9 cellular contexts compared by ENCODE assay signal in the genomic region with DNA sequence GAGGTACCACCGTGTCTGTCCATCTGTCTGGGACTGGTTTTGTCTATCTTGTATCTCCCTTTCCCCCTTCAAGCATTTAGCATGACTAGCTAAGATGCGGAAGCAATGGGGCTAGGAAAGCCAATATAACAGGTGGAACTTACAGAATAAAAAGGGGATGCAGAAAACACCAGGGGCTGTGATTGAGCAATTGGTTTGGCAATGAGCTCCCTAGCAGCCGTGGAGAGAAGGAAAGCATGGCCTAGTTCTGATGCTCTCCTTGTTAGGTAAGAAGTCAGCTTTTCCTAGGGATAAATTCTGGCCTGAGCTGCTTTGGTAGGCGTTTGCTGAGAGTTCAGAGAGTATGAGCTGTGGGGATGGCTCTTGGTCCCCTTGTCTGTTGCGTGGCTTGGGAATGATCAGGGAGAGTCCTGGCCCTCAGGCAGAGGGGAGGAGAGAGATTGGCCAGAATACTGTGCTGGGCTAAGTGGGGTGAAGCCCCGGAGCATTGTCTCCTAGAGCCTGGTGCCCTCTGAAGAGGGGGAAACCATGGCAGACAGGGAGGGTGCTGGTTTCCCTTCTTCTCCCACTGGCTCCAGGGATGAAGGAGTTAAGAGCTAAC. TPM values are rescaled to one million over a fixed set of nuclear protein-coding genes. Genes with fewer than 3 reads are reported as not detected.
DNase-seq lines count a peak whose midpoint lies in the region; ATAC-seq and TF ChIP-seq lines count a peak whose summit lies in the region.
"Had no signal": no experiment of that assay in that cellular context is flagged by ENCODE, and none has a peak within 500 bp of the region (broad histone marks: within the 10 kb centered on the region; RNA-seq: fewer than 3 reads in every experiment).

No MANE protein-coding gene starts in this region.

- H3K9me2 ChIP-seq in Karpas-422 (replicated peaks; ENCODE audit: insufficient read depth, low read length), result no peaks in the 10 kb centered on the region

- peaks cover 8% of the 10 kb centered on the region for H3K36me3 Mint-ChIP-seq in chondrocyte (ENCODE audit: low read depth)
- H3K36me3 Mint-ChIP-seq in nephron (ENCODE audit: low read depth), result peaks cover 32% of the 10 kb centered on the region

- H3K9me3 Mint-ChIP-seq in chondrocyte (ENCODE audit: low read depth) (no peaks in the 10 kb centered on the region), nephron (no peaks in the 10 kb centered on the region)

- peaks cover 64 to 90% (median 78%) of the 10 kb centered on the region in 11 experiments for H3K36me3 ChIP-seq in BLaER1 treated with 17β-estradiol and CSF1 and Interleukin-3, amounts not matched to agents 10 nM and 100 nM
- H3K36me3 ChIP-seq in Karpas-422 (ENCODE audit: insufficient read depth, low read length), result no peaks in the 10 kb centered on the region

- no peaks in the 10 kb centered on the region for H3K27me3 Mint-ChIP-seq in chondrocyte (ENCODE audit: low read depth)
- H3K27me3 Mint-ChIP-seq in nephron (ENCODE audit: low read depth), result no peaks in the 10 kb centered on the region

- TF ChIP-seq CTCF in chondrocyte (IDR thresholded peaks at IDR 0.05), result no peak
- TF ChIP-seq CTCF in nephron (IDR thresholded peaks at IDR 0.05; ENCODE audit: unreplicated experiment in 3 of 3), result no peak
- TF ChIP-seq CTCF in foreskin keratinocyte (conservative IDR thresholded peaks at IDR 0.05), result no peak

- H3K27ac ChIP-seq in BLaER1 treated with 17β-estradiol and CSF1 and Interleukin-3, amounts not matched to agents 10 nM and 100 nM, result peak overlapping the region in 10 of 11 experiments; percentile 37 to 81 (median 72); a peak in 19 of 22 replicates
- H3K27ac ChIP-seq in Karpas-422 (ENCODE audit: low read length) (no peak overlapping the region), foreskin keratinocyte (no peak overlapping the region)

- peak; percentile 53 for DNase-seq in Karpas-422
- DNase-seq in chondrocyte (ENCODE audit: low spot score), result no peak
- no peak for DNase-seq in Kasumi-1 (lab: John Stamatoyannopoulos, UW)
- no peak for DNase-seq in foreskin keratinocyte
- no peak for DNase-seq in NCI-H146 (lab: John Stamatoyannopoulos, UW)
- DNase-seq: NCI-H524 had no signal

- H3K4me3 ChIP-seq in BLaER1 treated with 17β-estradiol and CSF1 and Interleukin-3, amounts not matched to agents 10 nM and 100 nM, result peak overlapping the region; percentile 53 to 76 (median 64)
- no peak overlapping the region for H3K4me3 ChIP-seq in Karpas-422 (ENCODE audit: low read length)

- no peaks in the 10 kb centered on the region for H3K27me3 ChIP-seq in BLaER1 treated with 17β-estradiol and CSF1 and Interleukin-3, amounts not matched to agents 10 nM and 100 nM
- H3K27me3 ChIP-seq in Karpas-422 (ENCODE audit: low read length), result no peaks in the 10 kb centered on the region; the same call in 1 of the 2 replicates
- H3K27me3 ChIP-seq in foreskin keratinocyte, result no peaks in the 10 kb centered on the region

- peak overlapping the region; percentile 89 to 99 (median 96) for H3K4me2 ChIP-seq in BLaER1 treated with 17β-estradiol and CSF1 and Interleukin-3, amounts not matched to agents 10 nM and 100 nM
- H3K4me2 ChIP-seq in Karpas-422 (ENCODE audit: low read depth, low read length, poor library complexity, severe bottlenecking), result no peak overlapping the region

- no peak overlapping the region for H2AFZ ChIP-seq in Karpas-422 (ENCODE audit: low read length)

- ATAC-seq in foreskin keratinocyte (no peak), HG03342 (IDR thresholded peaks at IDR 0.05; ENCODE audit: unreplicated experiment) (no peak)

- H3K9ac ChIP-seq in BLaER1 treated with 17β-estradiol and CSF1 and Interleukin-3, amounts not matched to agents 10 nM and 100 nM, result peak overlapping the region; percentile 68 to 81 (median 77)
- H3K9ac ChIP-seq in Karpas-422 (ENCODE audit: low read length), result no peak overlapping the region

- peaks cover 39% of the 10 kb centered on the region for H3K4me1 Mint-ChIP-seq in chondrocyte (ENCODE audit: low read depth)
- peaks cover 38% of the 10 kb centered on the region for H3K4me1 Mint-ChIP-seq in nephron

- H3K4me3 Mint-ChIP-seq in chondrocyte (ENCODE audit: unreplicated experiment) (peak overlapping the region; percentile 80), nephron (peak overlapping the region; percentile 75 to 86 (median 79))

- no peaks in the 10 kb centered on the region for H3K9me3 ChIP-seq in BLaER1 treated with 17β-estradiol and CSF1 and Interleukin-3, amounts not matched to agents 10 nM and 100 nM (replicated peaks in 1 of 11)
- no peaks in the 10 kb centered on the region for H3K9me3 ChIP-seq in Karpas-422 (ENCODE audit: low read length)

- peaks cover 56 to 72% (median 67%) of the 10 kb centered on the region in 10 experiments for H3K4me1 ChIP-seq in BLaER1 treated with 17β-estradiol and CSF1 and Interleukin-3, amounts not matched to agents 10 nM and 100 nM
- peaks cover 41% of the 10 kb centered on the region for H3K4me1 ChIP-seq in Karpas-422 (ENCODE audit: low read length)
- H3K4me1 ChIP-seq in foreskin keratinocyte, result peaks cover 10% of the 10 kb centered on the region

- H3K27ac Mint-ChIP-seq in chondrocyte (ENCODE audit: unreplicated experiment) (peak overlapping the region; percentile 82), nephron (peak overlapping the region; percentile 23 to 62 (median 51))

- H4K20me1 ChIP-seq in BLaER1 treated with 17β-estradiol and CSF1 and Interleukin-3, amounts not matched to agents 10 nM and 100 nM, result peaks cover 73 to 98% (median 97%) of the 10 kb centered on the region in 11 experiments
- H4K20me1 ChIP-seq in Karpas-422 (ENCODE audit: insufficient read depth, low read depth, low read length), result peaks cover 59% of the 10 kb centered on the region

- H3K79me2 ChIP-seq in Karpas-422 (ENCODE audit: low read length), result no peaks in the 10 kb centered on the region

RNA-seq across cellular contexts. Expression of a gene that starts 7.1 kb away (rescaled TPM):
- total RNA-seq in Karpas-422 (2014; rRNA removed; shearing (Covaris generic); ENCODE audit: low replicate concordance), result 2.1 and 2.3 TPM in 2 replicates
- total RNA-seq in chondrocyte (18.8 to 19.7 TPM (median 19.4 TPM) in 3 replicates), foreskin keratinocyte (5.5 and 6.1 TPM in 2 replicates)
- 2.2 and 2.6 TPM in 2 replicates for polyA plus RNA-seq in foreskin keratinocyte

RNA-seq across cellular contexts. Expression of a gene that starts 17.4 kb away (rescaled TPM):
- total RNA-seq in Karpas-422 (2014; rRNA removed; shearing (Covaris generic); ENCODE audit: low replicate concordance), result 7.2 and 17.5 TPM in 2 replicates
- total RNA-seq in chondrocyte (9.6 to 14.1 TPM (median 10.8 TPM) in 3 replicates), foreskin keratinocyte (5.0 and 5.5 TPM in 2 replicates)
- 4.8 and 6.0 TPM in 2 replicates for polyA plus RNA-seq in foreskin keratinocyte

RNA-seq across cellular contexts. Expression of a gene that starts 47.7 kb away (rescaled TPM):
- not detected in 2 replicates for total RNA-seq in Karpas-422 (2014; rRNA removed; shearing (Covaris generic); ENCODE audit: low replicate concordance)
- total RNA-seq in chondrocyte, result not detected in 3 replicates
- not detected in 2 replicates for total RNA-seq in foreskin keratinocyte
- not detected in 2 replicates for polyA plus RNA-seq in foreskin keratinocyte

Comparison
In these comparisons a context has a peak if more than half of its experiments do, and no peak if none do; other contexts are left out.
1. H3K27ac ChIP-seq: peak in BLaER1 treated with 17β-estradiol and CSF1 and Interleukin-3, amounts not matched to agents 10 nM and 100 nM (10 of 11); none in Karpas-422 (single experiment) and foreskin keratinocyte (single experiment).